ENCODE assay signal across 8 cellular contexts in the genomic region with DNA sequence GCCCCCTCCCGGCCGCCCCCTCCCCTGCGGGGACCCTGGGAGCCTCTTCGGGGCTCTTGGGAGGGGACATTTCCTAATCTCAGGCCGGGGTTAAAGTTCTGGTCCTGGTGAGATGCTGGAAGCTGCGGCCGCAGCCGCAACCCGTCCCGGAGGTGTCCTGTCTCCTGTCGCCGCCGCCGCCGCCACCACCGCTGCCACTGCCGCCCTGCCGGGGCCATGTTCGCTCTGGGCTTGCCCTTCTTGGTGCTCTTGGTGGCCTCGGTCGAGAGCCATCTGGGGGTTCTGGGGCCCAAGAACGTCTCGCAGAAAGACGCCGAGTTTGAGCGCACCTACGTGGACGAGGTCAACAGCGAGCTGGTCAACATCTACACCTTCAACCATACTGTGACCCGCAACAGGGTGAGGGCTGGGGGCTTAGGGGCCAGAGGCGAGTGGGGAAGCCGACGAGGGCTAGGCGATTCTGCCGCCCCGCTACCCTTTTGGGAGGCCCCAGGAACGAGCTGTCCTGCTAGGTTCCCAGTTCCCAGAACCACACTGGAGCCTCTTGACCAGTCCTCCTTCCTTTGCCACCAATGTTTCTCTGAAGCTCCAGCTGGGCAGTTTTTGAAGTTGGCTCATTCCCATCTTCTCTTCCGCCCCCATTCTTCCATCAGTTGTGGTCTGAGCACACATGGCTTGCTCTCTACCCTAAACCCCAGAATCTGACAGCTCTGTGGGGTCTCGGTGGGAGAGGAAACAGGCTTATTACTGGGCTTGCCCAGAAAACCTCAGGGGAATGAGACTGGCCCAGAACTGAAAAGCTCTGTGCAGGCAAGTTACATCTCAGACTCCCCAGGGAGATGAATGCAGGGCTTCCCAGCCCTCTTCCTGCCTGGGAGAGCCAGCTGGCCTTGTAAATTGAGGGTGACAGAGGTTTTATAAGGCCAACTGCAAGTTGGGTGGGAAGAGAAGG. TPM values are rescaled to one million over a fixed set of nuclear protein-coding genes. Genes with fewer than 3 reads are reported as not detected.
DNase-seq lines count a peak whose midpoint lies in the region; ATAC-seq and TF ChIP-seq lines count a peak whose summit lies in the region.

No MANE protein-coding gene starts in this region.

- no peaks in the 10 kb centered on the region for H3K36me3 Mint-ChIP-seq in natural killer cell treated with Interleukin-12 subunit alpha and Interleukin-12 subunit beta and Interleukin-15 and Interleukin-18, amount 100 ng/mL, for 72 hours

- 0% methylated on average over 9 to 36 of the region's 39 CpGs for WGBS in tibial nerve, 2 donors

- H3K36me3 ChIP-seq in ES-I3 (ENCODE audit: insufficient read depth, low read length): peaks cover 7% of the 10 kb centered on the region; the same call in 1 of the 2 replicates
- no peaks in the 10 kb centered on the region for H3K36me3 ChIP-seq in MG63
- peaks cover 2 to 28% (median 9%) of the 10 kb centered on the region in 3 donors for H3K36me3 ChIP-seq in tibial nerve

- peaks cover 9% of the 10 kb centered on the region for H3K4me1 ChIP-seq in ES-I3 (ENCODE audit: insufficient read depth, low read length)
- H3K4me1 ChIP-seq in tibial nerve: peaks cover 0 to 63% (median 27%) of the 10 kb centered on the region in 4 donors

- ATAC-seq in GM21786 (IDR thresholded peaks at IDR 0.05; ENCODE audit: unreplicated experiment): peak; percentile 13
- peak; percentile 32 for ATAC-seq in esophagus mucosa
- ATAC-seq in natural killer cell treated with Interleukin-12 subunit alpha and Interleukin-12 subunit beta and Interleukin-15 and Interleukin-18, amount 100 ng/mL, for 72 hours: peak; percentile 72 to 80

- no peaks in the 10 kb centered on the region for H3K9me3 Mint-ChIP-seq in natural killer cell treated with Interleukin-12 subunit alpha and Interleukin-12 subunit beta and Interleukin-15 and Interleukin-18, amount 100 ng/mL, for 72 hours

- DNase-seq in MG63: peak; percentile 20
- DNase-seq in activated CD8-positive, alpha-beta memory T cell treated with anti-CD3 and anti-CD28 coated beads for 48 hours (ENCODE audit: low read depth in 2 of 3, low spot score in 2 of 3): peak in 2 of 3 experiments; percentile 14 to 16
- DNase-seq in natural killer cell treated with Interleukin-12 subunit alpha and Interleukin-12 subunit beta and Interleukin-15 and Interleukin-18, amount 100 ng/mL, for 72 hours (ENCODE audit: low spot score): no peak
- no peak for DNase-seq in tibial nerve (ENCODE audit: low spot score in 2 of 2)
- no peak for DNase-seq in HCEC 1CT

- H3K9me3 ChIP-seq in ES-I3 (ENCODE audit: control insufficient read depth, insufficient read depth, low read length): no peaks in the 10 kb centered on the region
- no peaks in the 10 kb centered on the region for H3K9me3 ChIP-seq in MG63
- no peaks in the 10 kb centered on the region for H3K9me3 ChIP-seq in tibial nerve

- no peak for TF ChIP-seq POLR2A in tibial nerve (IDR thresholded peaks at IDR 0.05)

- peak overlapping the region; percentile 64 for H3K9ac ChIP-seq in ES-I3 (ENCODE audit: low read depth, low read length)

- peak overlapping the region; percentile 91 to 100 (median 99) for H3K27ac ChIP-seq in tibial nerve

- TF ChIP-seq EP300 in tibial nerve (IDR thresholded peaks at IDR 0.05): peak in 1 of 2 donors; percentile 5

- peaks cover 27 to 28% of the 10 kb centered on the region in 2 donors for H3K4me1 Mint-ChIP-seq in natural killer cell treated with Interleukin-12 subunit alpha and Interleukin-12 subunit beta and Interleukin-15 and Interleukin-18, amount 100 ng/mL, for 72 hours (ENCODE audit: low read depth in 2 of 2)

- no peaks in the 10 kb centered on the region for H3K27me3 Mint-ChIP-seq in natural killer cell treated with Interleukin-12 subunit alpha and Interleukin-12 subunit beta and Interleukin-15 and Interleukin-18, amount 100 ng/mL, for 72 hours

- no peak for TF ChIP-seq CTCF in tibial nerve (IDR thresholded peaks at IDR 0.05)

- H3K27me3 ChIP-seq in MG63 (no peaks in the 10 kb centered on the region), tibial nerve (no peaks in the 10 kb centered on the region)

- H3K4me3 ChIP-seq in MG63: peak overlapping the region; percentile 66
- peak overlapping the region; percentile 84 to 97 (median 92) for H3K4me3 ChIP-seq in tibial nerve

- H3K4me3 Mint-ChIP-seq in natural killer cell treated with Interleukin-12 subunit alpha and Interleukin-12 subunit beta and Interleukin-15 and Interleukin-18, amount 100 ng/mL, for 72 hours: peak overlapping the region; percentile 93

- H3K27ac Mint-ChIP-seq in natural killer cell treated with Interleukin-12 subunit alpha and Interleukin-12 subunit beta and Interleukin-15 and Interleukin-18, amount 100 ng/mL, for 72 hours: peak overlapping the region; percentile 81 to 88

RNA-seq across cellular contexts. Expression of gene SIDT2, which starts 0.8 kb away (rescaled TPM):
- 2.7 and 19.8 TPM in 2 replicates for total RNA-seq in MG63 (2014; rRNA removed; shearing (Covaris generic); ENCODE audit: low replicate concordance)
- total RNA-seq in esophagus mucosa (9.8 TPM), tibial nerve (100 to 1,000 TPM in 3 of 4 donors, 10 to 100 TPM in 1; 72.6 to 132 (median 125) TPM)
- 10 to 100 TPM; 23.1 to 30.3 TPM for total RNA-seq in natural killer cell treated with Interleukin-12 subunit alpha and Interleukin-12 subunit beta and Interleukin-15 and Interleukin-18, amount 100 ng/mL, for 72 hours

RNA-seq across cellular contexts. Expression of gene TAGLN, which starts 19.8 kb away (rescaled TPM):
- 0.44 and 0.92 TPM in 2 replicates for total RNA-seq in MG63 (2014; rRNA removed; shearing (Covaris generic); ENCODE audit: low replicate concordance)
- total RNA-seq in esophagus mucosa (55.9 TPM), tibial nerve (1,000 to 10,000 TPM; 1,525 to 3,984 (median 2,307) TPM)
- 1 to 10 TPM; 4.8 to 7.4 TPM for total RNA-seq in natural killer cell treated with Interleukin-12 subunit alpha and Interleukin-12 subunit beta and Interleukin-15 and Interleukin-18, amount 100 ng/mL, for 72 hours

RNA-seq across cellular contexts. Expression of gene PAFAH1B2, which starts 35.2 kb away (rescaled TPM):
- total RNA-seq in MG63 (2014; rRNA removed; shearing (Covaris generic); ENCODE audit: low replicate concordance): 143 and 205 TPM in 2 replicates
- total RNA-seq in esophagus mucosa (50.9 TPM), tibial nerve (100 to 1,000 TPM in 3 of 4 donors, 10 to 100 TPM in 1; 96.9 to 125 (median 109) TPM)
- total RNA-seq in natural killer cell treated with Interleukin-12 subunit alpha and Interleukin-12 subunit beta and Interleukin-15 and Interleukin-18, amount 100 ng/mL, for 72 hours: 10 to 100 TPM; 60.6 to 76.7 TPM

RNA-seq across cellular contexts. Expression of gene PCSK7, which starts 52.5 kb away (rescaled TPM):
- 24.9 and 26.7 TPM in 2 replicates for total RNA-seq in MG63 (2014; rRNA removed; shearing (Covaris generic); ENCODE audit: low replicate concordance)
- total RNA-seq in esophagus mucosa: 44.4 TPM
- total RNA-seq in natural killer cell treated with Interleukin-12 subunit alpha and Interleukin-12 subunit beta and Interleukin-15 and Interleukin-18, amount 100 ng/mL, for 72 hours: 100 to 1,000 TPM; 140 to 206 TPM
- total RNA-seq in tibial nerve: 10 to 100 TPM; 45.4 to 94.5 (median 71.6) TPM

RNA-seq across cellular contexts. Expression of gene RNF214, which starts 53.1 kb away (rescaled TPM):
- total RNA-seq in MG63 (2014; rRNA removed; shearing (Covaris generic); ENCODE audit: low replicate concordance): 1.3 and 2.4 TPM in 2 replicates
- total RNA-seq in esophagus mucosa (13.7 TPM), tibial nerve (10 to 100 TPM; 10.8 to 16.6 (median 12.8) TPM)
- 10 to 100 TPM; 18.9 to 21.6 TPM for total RNA-seq in natural killer cell treated with Interleukin-12 subunit alpha and Interleukin-12 subunit beta and Interleukin-15 and Interleukin-18, amount 100 ng/mL, for 72 hours

Comparison
In these comparisons a context has a peak if more than half of its experiments do, and no peak if none do; other contexts are left out.
1. ATAC-seq: peak in every context shown above with its lines; median percentile 76 in natural killer cell treated with Interleukin-12 subunit alpha and Interleukin-12 subunit beta and Interleukin-15 and Interleukin-18, amount 100 ng/mL, for 72 hours; 32 in esophagus mucosa; 13 in GM21786.
2. DNase-seq: peak in MG63 (single experiment) and activated CD8-positive, alpha-beta memory T cell treated with anti-CD3 and anti-CD28 coated beads for 48 hours (2 of 3); none in natural killer cell treated with Interleukin-12 subunit alpha and Interleukin-12 subunit beta and Interleukin-15 and Interleukin-18, amount 100 ng/mL, for 72 hours (single experiment), tibial nerve (0 of 2) and HCEC 1CT (single experiment).
3. RNA of gene TAGLN, which starts 19.8 kb away (total RNA-seq): 1,525 to 3,984 TPM in tibial nerve; 55.9 TPM in esophagus mucosa (single experiment), 4.8 to 7.4 TPM in natural killer cell treated with Interleukin-12 subunit alpha and Interleukin-12 subunit beta and Interleukin-15 and Interleukin-18, amount 100 ng/mL, for 72 hours and 0.44 to 0.92 TPM in MG63; every median in the first group is over 10 times any median in the second.